ENCODE assay signal across 13 cellular contexts in the genomic region with DNA sequence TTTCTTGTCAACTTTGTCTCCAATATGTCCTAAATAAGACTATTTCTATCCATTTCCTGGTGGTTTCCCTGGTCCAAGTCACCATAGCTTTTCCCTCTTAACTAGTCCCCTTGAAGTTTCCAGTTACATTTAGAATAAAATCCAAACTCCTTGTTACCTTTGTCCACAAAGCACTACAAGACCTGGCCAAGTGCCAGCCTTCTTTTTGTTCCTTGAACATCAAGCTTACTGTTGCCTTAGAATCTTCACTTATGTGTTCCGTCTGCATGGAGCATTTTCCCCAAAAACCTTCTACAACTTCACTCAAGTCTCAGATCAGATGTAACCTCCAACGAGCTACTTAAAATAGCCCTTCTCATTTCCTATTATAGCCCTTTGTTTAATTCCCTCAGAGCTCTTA.
DNase-seq lines count a peak whose midpoint lies in the region; FAIRE-seq and TF ChIP-seq lines count a peak whose summit lies in the region.
"Had no signal": no experiment of that assay in that cellular context is flagged by ENCODE, and none has a peak within 500 bp of the region (broad histone marks: within the 10 kb centered on the region; RNA-seq: fewer than 3 reads in every experiment).

No MANE protein-coding gene starts in this region.

- FAIRE-seq in H54 (lab: Jason Lieb, UNC) (peak; percentile 61), small intestine (lab: Jason Lieb, UNC) (no peak)

- no peaks in the 10 kb centered on the region for H3K9me3 ChIP-seq in small intestine (ENCODE audit: control insufficient read depth, low read depth)
- H3K9me3 ChIP-seq in CD4-positive, alpha-beta memory T cell (ENCODE audit: control insufficient read depth in 1 of 2, low read length in 2 of 2): no peaks in the 10 kb centered on the region
- H3K9me3 ChIP-seq: Caco-2 had no signal

- CTCF ChIA-PET in CD4-positive, alpha-beta memory T cell (lab: Charles Lee; ENCODE audit: partially characterized antibody): no interaction called here

- H3K4me1 Mint-ChIP-seq in CD4-positive, alpha-beta memory T cell: peaks cover 0 to 5% (median 2%) of the 10 kb centered on the region in 4 donors
- H3K4me1 Mint-ChIP-seq: CD14-positive monocyte had no signal

- peaks cover 31 to 41% of the 10 kb centered on the region in 2 donors for H3K36me3 Mint-ChIP-seq in CD4-positive, alpha-beta memory T cell

- intact Hi-C loops in CD4-positive, alpha-beta memory T cell (cut with micrococcal nuclease): no loop called here

- H3K27me3 Mint-ChIP-seq in CD4-positive, alpha-beta memory T cell: no peaks in the 10 kb centered on the region

- no peaks in the 10 kb centered on the region for H3K27me3 ChIP-seq in small intestine (ENCODE audit: control insufficient read depth in 2 of 2, insufficient read depth in 2 of 2, low read length in 2 of 2)
- no peaks in the 10 kb centered on the region for H3K27me3 ChIP-seq in CD4-positive, alpha-beta memory T cell (ENCODE audit: insufficient read depth, low read length)

- 85 to 93% (median 90%) methylated on average over 2 of the region's 2 CpGs for WGBS in small intestine, 3 donors

- H3K27ac Mint-ChIP-seq in CD4-positive, alpha-beta memory T cell: no peak overlapping the region

- no peak for TF ChIP-seq POLR2A in H54 (IDR thresholded peaks at IDR 0.05; ENCODE audit: low read depth, low read length)

- peaks cover 0 to 9% (median 4%) of the 10 kb centered on the region in 8 donors for H3K9me3 Mint-ChIP-seq in CD4-positive, alpha-beta memory T cell

- no peak overlapping the region for H3K4me3 Mint-ChIP-seq in CD4-positive, alpha-beta memory T cell
- H3K4me3 Mint-ChIP-seq: CD14-positive monocyte had no signal

- no peak overlapping the region for H3K27ac ChIP-seq in small intestine (ENCODE audit: low read depth in 1 of 2, low read length in 1 of 2)
- H3K27ac ChIP-seq in CD4-positive, alpha-beta memory T cell (ENCODE audit: low read depth, low read length): no peak overlapping the region

- no peak overlapping the region for H3K4me3 ChIP-seq in small intestine (ENCODE audit: low read depth in 1 of 2, low read length in 2 of 2)
- no peak overlapping the region for H3K4me3 ChIP-seq in CD4-positive, alpha-beta memory T cell (ENCODE audit: low read length in 2 of 2)

- DNase-seq in DMS79 (lab: John Stamatoyannopoulos, UW) (peak; percentile 5), H54 (ENCODE audit: insufficient read length, low spot score) (no peak), cerebellar cortex (ENCODE audit: low spot score) (peak; percentile 10), small intestine (peak; percentile 4), NAMALWA (ENCODE audit: low spot score) (no peak), midbrain (lab: John Stamatoyannopoulos, UW) (no peak)
- DNase-seq in CD4-positive, alpha-beta memory T cell: no peak
- DNase-seq: AML-193, Caco-2, NCI-H187 treated with DMSO at 0.1 percent for 48 hours, NCI-H510A, NCI-H82 had no signal

- peaks cover 0 to 4% of the 10 kb centered on the region in 2 donors for H3K36me3 ChIP-seq in small intestine (ENCODE audit: control insufficient read depth in 2 of 2, insufficient read depth in 2 of 2, low read length in 2 of 2)
- no peaks in the 10 kb centered on the region for H3K36me3 ChIP-seq in CD4-positive, alpha-beta memory T cell (ENCODE audit: insufficient read depth, low read length)

- H3K4me1 ChIP-seq in small intestine (ENCODE audit: control insufficient read depth in 2 of 2, insufficient read depth in 1 of 2, low read depth in 1 of 2, low read length in 1 of 2): no peaks in the 10 kb centered on the region
- H3K4me1 ChIP-seq in CD4-positive, alpha-beta memory T cell (ENCODE audit: insufficient read depth, low read length): no peaks in the 10 kb centered on the region
- H3K4me1 ChIP-seq: Caco-2 had no signal

- POLR2A ChIA-PET in CD4-positive, alpha-beta memory T cell (lab: Charles Lee; ENCODE audit: partially characterized antibody): no interaction called here

Comparison
In these comparisons a context has a peak if more than half of its experiments do, and no peak if none do; other contexts are left out.
1. DNase-seq: peak in DMS79 (single experiment), cerebellar cortex (single experiment) and small intestine (single experiment); none in H54 (single experiment), NAMALWA (single experiment), midbrain (single experiment) and CD4-positive, alpha-beta memory T cell (0 of 5).